Comparison of ENCODE assay signal across 1 cellular context in genomic region chr15:71662306-71662705, GRCh38.
TF ChIP-seq lines count a peak whose summit lies in the region.

No MANE protein-coding gene starts in this region.

TF ChIP-seq in endothelial cell of umbilical vein, 7 proteins besides CTCF, POLR2A, EP300 and RAD21 (continued from another document):
- TF ChIP-seq, protein P1, sequence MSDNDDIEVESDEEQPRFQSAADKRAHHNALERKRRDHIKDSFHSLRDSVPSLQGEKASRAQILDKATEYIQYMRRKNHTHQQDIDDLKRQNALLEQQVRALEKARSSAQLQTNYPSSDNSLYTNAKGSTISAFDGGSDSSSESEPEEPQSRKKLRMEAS (IDR thresholded peaks at IDR 0.05; ENCODE audit: insufficient read depth, insufficient read length): no peak
